Comparison of ENCODE assay signal across 25 cellular contexts in the genomic region with DNA sequence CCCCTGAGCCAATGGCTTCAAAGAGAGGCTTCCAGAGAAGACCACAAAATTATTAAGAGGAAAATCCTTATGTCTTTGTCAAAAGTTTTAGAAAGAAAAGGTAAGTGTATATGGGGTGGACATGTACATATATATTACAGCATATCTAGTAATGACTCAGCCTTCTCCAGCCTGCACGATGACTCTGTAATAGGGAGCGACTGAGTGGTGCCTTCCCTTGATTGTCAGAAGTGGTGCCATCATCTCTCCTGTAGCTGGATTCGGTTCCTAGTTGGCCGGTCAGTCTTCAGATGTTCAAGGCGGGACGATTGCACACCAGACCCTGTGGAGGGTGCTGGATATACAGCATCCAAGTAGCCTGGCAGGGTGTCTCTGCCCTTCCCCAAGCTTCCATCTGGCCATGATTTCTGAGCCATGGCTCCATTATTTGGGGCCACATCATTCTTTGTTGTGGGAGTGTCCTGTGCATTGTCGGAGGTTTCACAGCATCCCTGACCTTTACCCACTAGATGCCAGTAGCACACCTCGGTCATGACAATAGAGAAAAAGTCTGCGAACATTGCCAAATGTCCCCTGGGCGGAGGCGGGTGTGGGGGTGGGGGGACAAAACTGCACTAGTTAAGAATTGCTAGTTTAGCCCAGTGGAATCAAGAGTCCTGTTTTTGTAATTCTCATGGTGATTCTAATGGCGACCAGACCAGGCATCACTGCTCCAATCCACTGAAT.
"Had no signal": no experiment of that assay in that cellular context is flagged by ENCODE, and none has a peak within 500 bp of the region (broad histone marks: within the 10 kb centered on the region; RNA-seq: fewer than 3 reads in every experiment).

No MANE protein-coding gene starts in this region.

- H3K27ac ChIP-seq: KMS-11, Peyer's patch, VCaP had no signal

- H3K9ac ChIP-seq: KMS-11 had no signal

- H3K27ac Mint-ChIP-seq: activated CD4-positive, alpha-beta memory T cell treated with anti-CD3 and anti-CD28 coated beads, Interleukin-2, amount 10 ng/mL, durations not matched to agents 7 days and 5 days; activated CD4-positive, alpha-beta T cell treated with anti-CD3 and anti-CD28 coated beads, Interleukin-2, amount 10 ng/mL, durations not matched to agents 7 days and 5 days; activated naive CD4-positive, alpha-beta T cell treated with anti-CD3 and anti-CD28 coated beads, Interleukin-2, amount 10 ng/mL, durations not matched to agents 7 days and 5 days; activated naive CD8-positive, alpha-beta T cell treated with anti-CD3 and anti-CD28 coated beads for 36 hours; activated T-helper 17 cell treated with anti-CD3 and anti-CD28 coated beads, Interleukin-2, amount 50 U/mL, for 72 hours; T-cell had no signal

- H3K36me3 Mint-ChIP-seq: activated naive CD4-positive, alpha-beta T cell treated with anti-CD3 and anti-CD28 coated beads, Interleukin-2, amount 10 ng/mL, durations not matched to agents 7 days and 5 days; activated naive CD8-positive, alpha-beta T cell treated with anti-CD3 and anti-CD28 coated beads for 36 hours; T-cell had no signal

- H3K4me1 Mint-ChIP-seq: activated CD4-positive, alpha-beta memory T cell treated with anti-CD3 and anti-CD28 coated beads, Interleukin-2, amount 10 ng/mL, durations not matched to agents 7 days and 5 days; activated CD4-positive, alpha-beta T cell treated with anti-CD3 and anti-CD28 coated beads, Interleukin-2, amount 10 ng/mL, durations not matched to agents 7 days and 5 days; activated naive CD4-positive, alpha-beta T cell treated with anti-CD3 and anti-CD28 coated beads, Interleukin-2, amount 10 ng/mL, durations not matched to agents 7 days and 5 days; activated T-helper 17 cell treated with anti-CD3 and anti-CD28 coated beads, Interleukin-2, amount 50 U/mL, for 72 hours; T-cell had no signal

- DNase-seq: activated CD4-positive, alpha-beta memory T cell treated with anti-CD3 and anti-CD28 coated beads, Interleukin-2, amount 10 ng/mL, durations not matched to agents 7 days and 5 days; activated CD4-positive, alpha-beta T cell treated with anti-CD3 and anti-CD28 coated beads, Interleukin-2, amount 10 ng/mL, durations not matched to agents 7 days and 5 days; activated CD4-positive, CD25-positive, alpha-beta regulatory T cell; activated gamma-delta T cell treated with Interleukin-2 at 50 U/mL for 16 hours; activated naive CD4-positive, alpha-beta T cell treated with anti-CD3 and anti-CD28 coated beads, Interleukin-2, amount 10 ng/mL, durations not matched to agents 7 days and 5 days; activated naive CD8-positive, alpha-beta T cell treated with anti-CD3 and anti-CD28 coated beads for 36 hours; activated T-cell treated with anti-CD3 and anti-CD28 coated beads for 4 hours; activated T-cell treated with anti-CD3 and anti-CD28 coated beads, Interleukin-2, amount 50 U/mL, for 48 hours; MM.1S; NCI-H1105; NCI-H1436; NCI-H1694 treated with DMSO at 0.1 percent for 48 hours; NCI-H2081; NCI-H510A treated with DMSO at 0.1 percent for 48 hours; NCI-H69; NK-92 treated with Interleukin-12 subunit alpha and Interleukin-12 subunit beta, amount 100 ng/mL, for 24 hours; OCI-M1; Peyer's patch; SHP77 treated with DMSO at 0.1 percent for 48 hours; T-cell; T-helper 2 cell; T1000 had no signal

- H3K4me1 ChIP-seq: Peyer's patch had no signal

- H3K36me3 ChIP-seq: Peyer's patch had no signal

- H3K9me3 ChIP-seq: Peyer's patch had no signal

- H3K27me3 ChIP-seq: Peyer's patch had no signal

- H3K9me3 Mint-ChIP-seq: activated CD4-positive, alpha-beta memory T cell treated with anti-CD3 and anti-CD28 coated beads, Interleukin-2, amount 10 ng/mL, durations not matched to agents 7 days and 5 days; activated CD4-positive, alpha-beta T cell treated with anti-CD3 and anti-CD28 coated beads, Interleukin-2, amount 10 ng/mL, durations not matched to agents 7 days and 5 days had no signal

- H3K27me3 Mint-ChIP-seq: activated CD4-positive, alpha-beta memory T cell treated with anti-CD3 and anti-CD28 coated beads, Interleukin-2, amount 10 ng/mL, durations not matched to agents 7 days and 5 days; activated CD4-positive, alpha-beta T cell treated with anti-CD3 and anti-CD28 coated beads, Interleukin-2, amount 10 ng/mL, durations not matched to agents 7 days and 5 days; activated naive CD4-positive, alpha-beta T cell treated with anti-CD3 and anti-CD28 coated beads, Interleukin-2, amount 10 ng/mL, durations not matched to agents 7 days and 5 days had no signal

- H3K4me2 ChIP-seq: KMS-11 had no signal

- H3K4me3 Mint-ChIP-seq: activated CD4-positive, alpha-beta memory T cell treated with anti-CD3 and anti-CD28 coated beads, Interleukin-2, amount 10 ng/mL, durations not matched to agents 7 days and 5 days; activated CD4-positive, alpha-beta T cell treated with anti-CD3 and anti-CD28 coated beads, Interleukin-2, amount 10 ng/mL, durations not matched to agents 7 days and 5 days; activated naive CD4-positive, alpha-beta T cell treated with anti-CD3 and anti-CD28 coated beads, Interleukin-2, amount 10 ng/mL, durations not matched to agents 7 days and 5 days; activated naive CD8-positive, alpha-beta T cell treated with anti-CD3 and anti-CD28 coated beads for 36 hours; activated T-helper 17 cell treated with anti-CD3 and anti-CD28 coated beads, Interleukin-2, amount 50 U/mL, for 72 hours; T-cell had no signal

- H3K4me3 ChIP-seq: Peyer's patch had no signal
